8 cellular contexts compared by ENCODE assay signal in genomic region chr19:1205114-1206062, GRCh38. TPM values are rescaled to one million over a fixed set of nuclear protein-coding genes. Genes with fewer than 3 reads are reported as not detected.
DNase-seq lines count a peak whose midpoint lies in the region; ATAC-seq and TF ChIP-seq lines count a peak whose summit lies in the region.

TSS of gene STK11 (plus strand) at chr19:1205778. CDS start at chr19:1206914, 1,136 bp downstream.

- no peaks in the 10 kb centered on the region for H3K27me3 ChIP-seq in kidney epithelial cell (ENCODE audit: control insufficient read depth, insufficient read depth, low read length)

- DNase-seq in AG20443 (ENCODE audit: low spot score) (peak; percentile 99), NCI-H460 (ENCODE audit: extremely low read depth, low read depth) (peak; percentile 94), cerebellum (ENCODE audit: low spot score) (peak; percentile 99), kidney epithelial cell (ENCODE audit: low read depth) (peak; percentile 73)
- DNase-seq in activated CD4-positive, alpha-beta T cell treated with anti-CD3 and anti-CD28 coated beads for 24 hours (ENCODE audit: low read depth in 2 of 2) = peak; percentile 99
- DNase-seq in stimulated activated CD4-positive, alpha-beta T cell treated with anti-CD3 and anti-CD28 coated beads, Interleukin-15, amount 100 ng/mL, for 24 hours = peak; percentile 100

- no peak for TF ChIP-seq CTCF in kidney epithelial cell (IDR thresholded peaks at IDR 0.05; ENCODE audit: insufficient read depth, low read length, poor library complexity, severe bottlenecking)

- H3K36me3 ChIP-seq in kidney epithelial cell (ENCODE audit: control insufficient read depth, insufficient read depth, low read length) = no peaks in the 10 kb centered on the region

- ATAC-seq in GM19043 (IDR thresholded peaks at IDR 0.05; ENCODE audit: low read depth, unreplicated experiment) (peak; percentile 83), HG03378 (IDR thresholded peaks at IDR 0.05; ENCODE audit: unreplicated experiment) (peak; percentile 65)

- H3K4me3 ChIP-seq in kidney epithelial cell (ENCODE audit: low read depth, low read length) = peak within 1 kb of the TSS; percentile 75

RNA-seq across cellular contexts. Expression of gene STK11, which starts in this region (rescaled TPM):
- total RNA-seq in NCI-H460 (2014; rRNA removed; shearing (Covaris generic)) = 25.5 and 28.7 TPM in 2 replicates
- polyA plus RNA-seq in NCI-H460 (2014; cell fraction: nucleus; rRNA removed) = 108 and 118 TPM in 2 replicates
- total RNA-seq in cerebellum = 27.0 TPM
- total RNA-seq in kidney epithelial cell = 78.3 and 86.5 TPM in 2 replicates

Comparison
In these comparisons a context has a peak if more than half of its experiments do, and no peak if none do; other contexts are left out.
1. Peak in every context shown above with its lines: DNase-seq, ATAC-seq and H3K4me3 ChIP-seq.